13 cellular contexts compared by ENCODE assay signal in genomic region chr13:23445794-23446193, GRCh38.
"Had no signal": no experiment of that assay in that cellular context is flagged by ENCODE, and none has a peak within 500 bp of the region (broad histone marks: within the 10 kb centered on the region; RNA-seq: fewer than 3 reads in every experiment).

No MANE protein-coding gene starts in this region.

- H3K36me3 Mint-ChIP-seq: mesothelial cell of epicardium, naive B cell had no signal

- H3K27ac ChIP-seq: colonic mucosa, gastrocnemius medialis, heart right ventricle, sigmoid colon had no signal

- H3K9me3 ChIP-seq: colonic mucosa, gastrocnemius medialis, heart right ventricle, sigmoid colon had no signal

- H3K4me3 Mint-ChIP-seq: activated CD4-positive, alpha-beta T cell treated with anti-CD3 and anti-CD28 coated beads, Interleukin-2, amount 10 ng/mL, durations not matched to agents 24 days and 14 days; activated naive CD4-positive, alpha-beta T cell treated with anti-CD3 and anti-CD28 coated beads for 36 hours; mesothelial cell of epicardium; naive B cell; stimulated activated naive CD8-positive, alpha-beta T cell treated with anti-CD3 and anti-CD28 coated beads, Interleukin-15, Interleukin-2, amounts not matched to agents 100 ng/mL and 50 ng/mL, for 24 hours had no signal

- H3K4me1 Mint-ChIP-seq: activated CD4-positive, alpha-beta T cell treated with anti-CD3 and anti-CD28 coated beads, Interleukin-2, amount 10 ng/mL, durations not matched to agents 24 days and 14 days had no signal

- H3K9me3 Mint-ChIP-seq: activated CD4-positive, alpha-beta T cell treated with anti-CD3 and anti-CD28 coated beads, Interleukin-2, amount 10 ng/mL, durations not matched to agents 24 days and 14 days; activated naive CD4-positive, alpha-beta T cell treated with anti-CD3 and anti-CD28 coated beads for 36 hours; naive B cell; stimulated activated naive CD8-positive, alpha-beta T cell treated with anti-CD3 and anti-CD28 coated beads, Interleukin-15, Interleukin-2, amounts not matched to agents 100 ng/mL and 50 ng/mL, for 24 hours had no signal

- H3K27me3 ChIP-seq: colonic mucosa, gastrocnemius medialis, heart right ventricle, sigmoid colon had no signal

- H3K27ac Mint-ChIP-seq: activated CD4-positive, alpha-beta T cell treated with anti-CD3 and anti-CD28 coated beads, Interleukin-2, amount 10 ng/mL, durations not matched to agents 24 days and 14 days; activated naive CD4-positive, alpha-beta T cell treated with anti-CD3 and anti-CD28 coated beads for 36 hours; mesothelial cell of epicardium; naive B cell; stimulated activated naive CD8-positive, alpha-beta T cell treated with anti-CD3 and anti-CD28 coated beads, Interleukin-15, Interleukin-2, amounts not matched to agents 100 ng/mL and 50 ng/mL, for 24 hours had no signal

- H3K4me3 ChIP-seq: colonic mucosa, gastrocnemius medialis, heart right ventricle, sigmoid colon had no signal

- DNase-seq: activated CD4-positive, alpha-beta T cell treated with anti-CD3 and anti-CD28 coated beads, Interleukin-2, amount 10 ng/mL, durations not matched to agents 24 days and 14 days; activated CD8-positive, alpha-beta memory T cell treated with anti-CD3 and anti-CD28 coated beads for 24 hours; activated naive CD4-positive, alpha-beta T cell treated with anti-CD3 and anti-CD28 coated beads for 36 hours; caudate nucleus; colonic mucosa; gastrocnemius medialis; heart right ventricle; left ventricle myocardium superior; naive B cell; sigmoid colon; stimulated activated CD4-positive, alpha-beta T cell treated with anti-CD3 and anti-CD28 coated beads, Interleukin-4, amount 100 ng/mL, for 24 hours had no signal

- ATAC-seq: gastrocnemius medialis, heart right ventricle, left ventricle myocardium superior had no signal

- H3K36me3 ChIP-seq: colonic mucosa, gastrocnemius medialis, heart right ventricle, sigmoid colon had no signal

- H3K4me1 ChIP-seq: colonic mucosa, sigmoid colon had no signal
